Comparison of ENCODE assay signal across 28 cellular contexts in genomic region chr20:5540091-5540490, GRCh38.
"Had no signal": no experiment of that assay in that cellular context is flagged by ENCODE, and none has a peak within 500 bp of the region (broad histone marks: within the 10 kb centered on the region; RNA-seq: fewer than 3 reads in every experiment).

No MANE protein-coding gene starts in this region.

- H3K9me3 ChIP-seq: ascending aorta, Peyer's patch, SJCRH30, SK-N-SH had no signal

- H3K4me1 ChIP-seq: ascending aorta, Peyer's patch, SJCRH30 had no signal

- H3K27me3 ChIP-seq: ascending aorta, Peyer's patch, SJCRH30 had no signal

- H3K27ac Mint-ChIP-seq: activated CD8-positive, alpha-beta T cell treated with anti-CD3 and anti-CD28 coated beads for 36 hours; activated naive CD8-positive, alpha-beta T cell treated with anti-CD3 and anti-CD28 coated beads, Interleukin-2, amount 50 U/mL, for 24 hours; activated T-helper 1 cell treated with anti-CD3 and anti-CD28 coated beads, Interleukin-12 subunit alpha, Interleukin-12 subunit beta, Interleukin-2, Interleukin-4 antibody, amounts not matched to agents 30 ng/mL and 10 ng/mL and 1 ng/mL, durations not matched to agents 14 hours and 24 hours and 36 hours; brain; T-helper 2 cell treated with Interferon-gamma antibody and Interleukin-4, amounts not matched to agents 5 μg/mL and 100 μg/mL, for 36 hours had no signal

- H3K36me3 ChIP-seq: SJCRH30 had no signal

- H3K4me3 ChIP-seq: ascending aorta, Peyer's patch, SJCRH30 had no signal

- H3K27me3 Mint-ChIP-seq: activated CD8-positive, alpha-beta T cell treated with anti-CD3 and anti-CD28 coated beads for 36 hours; activated naive CD8-positive, alpha-beta T cell treated with anti-CD3 and anti-CD28 coated beads, Interleukin-2, amount 50 U/mL, for 24 hours; brain; central memory CD8-positive, alpha-beta T cell had no signal

- H3K4me1 Mint-ChIP-seq: brain had no signal

- ATAC-seq: activated CD4-positive, CD25-positive, alpha-beta regulatory T cell treated with anti-CD3 and anti-CD28 coated beads, Interleukin-2, amount 50 U/mL, for 24 hours; activated CD8-positive, alpha-beta T cell treated with anti-CD3 and anti-CD28 coated beads for 36 hours; activated naive CD4-positive, alpha-beta T cell treated with anti-CD3 and anti-CD28 coated beads, Interleukin-2, amount 50 U/mL, for 72 hours; activated naive CD8-positive, alpha-beta T cell treated with anti-CD3 and anti-CD28 coated beads, Interleukin-2, amount 50 U/mL, for 24 hours had no signal

- H3K4me3 Mint-ChIP-seq: activated CD8-positive, alpha-beta T cell treated with anti-CD3 and anti-CD28 coated beads for 36 hours; activated naive CD8-positive, alpha-beta T cell treated with anti-CD3 and anti-CD28 coated beads, Interleukin-2, amount 50 U/mL, for 24 hours; activated T-helper 1 cell treated with anti-CD3 and anti-CD28 coated beads, Interleukin-12 subunit alpha, Interleukin-12 subunit beta, Interleukin-2, Interleukin-4 antibody, amounts not matched to agents 30 ng/mL and 10 ng/mL and 1 ng/mL, durations not matched to agents 14 hours and 24 hours and 36 hours; brain; central memory CD8-positive, alpha-beta T cell; T-helper 2 cell treated with Interferon-gamma antibody and Interleukin-4, amounts not matched to agents 5 μg/mL and 100 μg/mL, for 36 hours had no signal

- H3K9me3 Mint-ChIP-seq: activated CD8-positive, alpha-beta T cell treated with anti-CD3 and anti-CD28 coated beads for 36 hours; activated naive CD4-positive, alpha-beta T cell treated with anti-CD3 and anti-CD28 coated beads, Interleukin-2, amount 50 U/mL, for 72 hours; activated naive CD8-positive, alpha-beta T cell treated with anti-CD3 and anti-CD28 coated beads, Interleukin-2, amount 50 U/mL, for 24 hours; activated T-helper 1 cell treated with anti-CD3 and anti-CD28 coated beads, Interleukin-12 subunit alpha, Interleukin-12 subunit beta, Interleukin-2, Interleukin-4 antibody, amounts not matched to agents 30 ng/mL and 10 ng/mL and 1 ng/mL, durations not matched to agents 14 hours and 24 hours and 36 hours; brain; central memory CD8-positive, alpha-beta T cell; T-helper 2 cell treated with Interferon-gamma antibody and Interleukin-4, amounts not matched to agents 5 μg/mL and 100 μg/mL, for 36 hours had no signal

- H3K9ac ChIP-seq: SK-N-SH had no signal

- DNase-seq: activated CD4-positive, alpha-beta T cell treated with anti-CD3 and anti-CD28 coated beads for 4 hours; activated CD8-positive, alpha-beta memory T cell treated with anti-CD3 and anti-CD28 coated beads, Interleukin-2, amount 50 U/mL, for 4 hours; activated CD8-positive, alpha-beta T cell treated with anti-CD3 and anti-CD28 coated beads for 36 hours; activated effector memory CD4-positive, alpha-beta T cell treated with anti-CD3 and anti-CD28 coated beads, Interleukin-2, amount 50 U/mL, for 16 hours; activated naive CD4-positive, alpha-beta T cell treated with Interleukin-2 at 50 U/mL for 16 hours; activated naive CD8-positive, alpha-beta T cell treated with anti-CD3 and anti-CD28 coated beads, Interleukin-2, amount 50 U/mL, for 24 hours; amniotic stem cell; Karpas-422; MM.1S; NCI-H1105; NCI-H1436; NCI-H1694 treated with DMSO at 0.1 percent for 48 hours; NCI-H2029 treated with DMSO at 0.1 percent for 48 hours; NCI-H510A treated with DMSO at 0.1 percent for 48 hours; NCI-H69; Peyer's patch; Right ventricle myocardium superior; SJCRH30; SK-N-SH; T-helper 1 cell had no signal

- H3K27ac ChIP-seq: ascending aorta, Peyer's patch, RWPE1, SJCRH30 had no signal

- H3K4me2 ChIP-seq: SK-N-SH had no signal
